8 cellular contexts compared by ENCODE assay signal in genomic region chr5:82277613-82277986, GRCh38. TPM values are rescaled to one million over a fixed set of nuclear protein-coding genes. Genes with fewer than 3 reads are reported as not detected.
DNase-seq lines count a peak whose midpoint lies in the region; ATAC-seq and TF ChIP-seq lines count a peak whose summit lies in the region.

No MANE protein-coding gene starts in this region.

- no peak for DNase-seq in CD4-positive, CD25-positive, alpha-beta regulatory T cell
- DNase-seq in central memory CD8-positive, alpha-beta T cell (ENCODE audit: low spot score in 2 of 2), result no peak
- no peak for DNase-seq in NCI-H1105 (lab: John Stamatoyannopoulos, UW)
- no peak for DNase-seq in NCI-H446 treated with DMSO at 0.1 percent for 48 hours (lab: John Stamatoyannopoulos, UW)
- DNase-seq in stimulated activated naive CD4-positive, alpha-beta T cell treated with Interleukin-2 at 50 U/mL for 16 hours (lab: John Stamatoyannopoulos, UW), result no peak
- DNase-seq in HK-2 (ENCODE audit: unreplicated experiment), result no peak

- no peaks in the 10 kb centered on the region for H3K27me3 ChIP-seq in CD4-positive, CD25-positive, alpha-beta regulatory T cell (ENCODE audit: control insufficient read depth, insufficient read depth, low read length)
- H3K27me3 ChIP-seq in KMS-11 (ENCODE audit: insufficient read depth, low read depth) (no peaks in the 10 kb centered on the region), mucosa of rectum (ENCODE audit: control insufficient read depth in 2 of 2, insufficient read depth in 2 of 2, low read length in 2 of 2) (no peaks in the 10 kb centered on the region)

- H3K4me3 Mint-ChIP-seq in CD4-positive, CD25-positive, alpha-beta regulatory T cell, result peak overlapping the region; percentile 91 to 100 (median 94)
- H3K4me3 Mint-ChIP-seq in central memory CD8-positive, alpha-beta T cell, result peak overlapping the region; percentile 96

- no peaks in the 10 kb centered on the region for H4K20me1 ChIP-seq in KMS-11 (ENCODE audit: insufficient read depth)

- no peaks in the 10 kb centered on the region for H3K9me3 ChIP-seq in CD4-positive, CD25-positive, alpha-beta regulatory T cell (ENCODE audit: control insufficient read depth in 2 of 2, low read length in 2 of 2)
- no peaks in the 10 kb centered on the region for H3K9me3 ChIP-seq in mucosa of rectum (ENCODE audit: control insufficient read depth in 2 of 2, low read length in 2 of 2)

- H3K9ac ChIP-seq in KMS-11, result peak overlapping the region; percentile 92
- H3K9ac ChIP-seq in mucosa of rectum (ENCODE audit: low read depth in 1 of 2, low read length in 2 of 2), result peak overlapping the region; percentile 86

- peak overlapping the region; percentile 97 to 100 (median 98) for H3K27ac Mint-ChIP-seq in CD4-positive, CD25-positive, alpha-beta regulatory T cell
- H3K27ac Mint-ChIP-seq in central memory CD8-positive, alpha-beta T cell (ENCODE audit: low read depth), result peak overlapping the region; percentile 94

- ATAC-seq in CD4-positive, CD25-positive, alpha-beta regulatory T cell (ENCODE audit: low read depth in 2 of 2), result no peak
- ATAC-seq in central memory CD8-positive, alpha-beta T cell (replicated peaks; ENCODE audit: extremely low read depth, poor library complexity, severe bottlenecking), result peak; percentile 19

- peak overlapping the region; percentile 95 for H3K4me3 ChIP-seq in CD4-positive, CD25-positive, alpha-beta regulatory T cell (ENCODE audit: low read depth, low read length)
- peak overlapping the region; percentile 35 for H3K4me3 ChIP-seq in KMS-11 (IDR thresholded peaks at IDR 0.05; ENCODE audit: insufficient read depth, low read depth, low read length)
- H3K4me3 ChIP-seq in mucosa of rectum (ENCODE audit: low read length in 2 of 2), result peak overlapping the region; percentile 83 to 96

- peaks cover 28% of the 10 kb centered on the region for H3K36me3 ChIP-seq in CD4-positive, CD25-positive, alpha-beta regulatory T cell (ENCODE audit: control insufficient read depth, insufficient read depth, low read length)
- H3K36me3 ChIP-seq in KMS-11 (ENCODE audit: insufficient read depth) (peaks cover 21% of the 10 kb centered on the region; the same call in 1 of the 2 replicates), mucosa of rectum (ENCODE audit: control insufficient read depth in 2 of 2, insufficient read depth in 2 of 2, low read length in 2 of 2) (peaks cover 22 to 24% of the 10 kb centered on the region in 2 donors)

- H3K79me2 ChIP-seq in KMS-11 (ENCODE audit: insufficient read depth, low read depth), result peaks cover 20% of the 10 kb centered on the region

- no peaks in the 10 kb centered on the region for H3K27me3 Mint-ChIP-seq in CD4-positive, CD25-positive, alpha-beta regulatory T cell
- H3K27me3 Mint-ChIP-seq in central memory CD8-positive, alpha-beta T cell, result no peaks in the 10 kb centered on the region

- peak overlapping the region; percentile 85 for H3K4me2 ChIP-seq in KMS-11

- peaks cover 22% of the 10 kb centered on the region for H3K36me3 Mint-ChIP-seq in CD4-positive, CD25-positive, alpha-beta regulatory T cell
- H3K36me3 Mint-ChIP-seq in central memory CD8-positive, alpha-beta T cell (ENCODE audit: insufficient read depth), result peaks cover 43% of the 10 kb centered on the region

- peaks cover 14 to 45% (median 26%) of the 10 kb centered on the region in 4 donors for H3K4me1 Mint-ChIP-seq in CD4-positive, CD25-positive, alpha-beta regulatory T cell
- peaks cover 21% of the 10 kb centered on the region for H3K4me1 Mint-ChIP-seq in central memory CD8-positive, alpha-beta T cell

- H3K4me1 ChIP-seq in CD4-positive, CD25-positive, alpha-beta regulatory T cell (ENCODE audit: control insufficient read depth, insufficient read depth, low read length, poor library complexity, severe bottlenecking), result peaks cover 30% of the 10 kb centered on the region
- H3K4me1 ChIP-seq in KMS-11 (ENCODE audit: low read depth, poor library complexity, severe bottlenecking) (peaks cover 19% of the 10 kb centered on the region), mucosa of rectum (ENCODE audit: control insufficient read depth in 2 of 2, insufficient read depth in 2 of 2, low read length in 2 of 2) (peaks cover 3 to 5% of the 10 kb centered on the region in 2 donors)

- no peak for TF ChIP-seq CTCF in KMS-11 (conservative IDR thresholded peaks at IDR 0.05; ENCODE audit: low read depth, low read length)

- H2AFZ ChIP-seq in KMS-11 (ENCODE audit: low read depth), result peak overlapping the region; percentile 87; the same call in 1 of the 2 replicates

- no peaks in the 10 kb centered on the region for H3K9me3 Mint-ChIP-seq in CD4-positive, CD25-positive, alpha-beta regulatory T cell
- no peaks in the 10 kb centered on the region for H3K9me3 Mint-ChIP-seq in central memory CD8-positive, alpha-beta T cell

- H3K27ac ChIP-seq in CD4-positive, CD25-positive, alpha-beta regulatory T cell (ENCODE audit: insufficient read depth, low read length, poor library complexity, severe bottlenecking), result peak overlapping the region; percentile 74
- peak overlapping the region; percentile 65 for H3K27ac ChIP-seq in KMS-11
- H3K27ac ChIP-seq in mucosa of rectum (ENCODE audit: low read depth in 2 of 2, low read length in 2 of 2), result peak overlapping the region; percentile 78 to 79

RNA-seq across cellular contexts. Expression of gene RPS23, which starts 0.6 kb away (rescaled TPM):
- 2,211 TPM for total RNA-seq in CD4-positive, CD25-positive, alpha-beta regulatory T cell
- polyA plus RNA-seq in CD4-positive, CD25-positive, alpha-beta regulatory T cell, result 1,000 to 10,000 TPM; 2,256 to 3,406 (median 3,042) TPM

Comparison
In these comparisons a context has a peak if more than half of its experiments do, and no peak if none do; other contexts are left out.
1. H3K4me3 ChIP-seq: peak in every context shown above with its lines; median percentile 95 in CD4-positive, CD25-positive, alpha-beta regulatory T cell; 90 in mucosa of rectum; 35 in KMS-11.